9 cellular contexts compared by ENCODE assay signal in genomic region chr17:61412860-61413653, GRCh38. TPM values are rescaled to one million over a fixed set of nuclear protein-coding genes. Genes with fewer than 3 reads are reported as not detected.
DNase-seq lines count a peak whose midpoint lies in the region; ATAC-seq, FAIRE-seq and TF ChIP-seq lines count a peak whose summit lies in the region.
"Had no signal": no experiment of that assay in that cellular context is flagged by ENCODE, and none has a peak within 500 bp of the region (broad histone marks: within the 10 kb centered on the region; RNA-seq: fewer than 3 reads in every experiment).

No MANE protein-coding gene starts in this region.

- peak; percentile 83 for FAIRE-seq in HepG2 (lab: Jason Lieb, UNC)

- no peaks in the 10 kb centered on the region for H4K20me1 ChIP-seq in HepG2 (ENCODE audit: insufficient read depth, low read length)

- H3K4me2 ChIP-seq in HepG2 (ENCODE audit: low read depth, low read length): peak overlapping the region; percentile 91

- in situ Hi-C loops in HepG2 (cut with HindIII; ENCODE audit: extremely low pct_ligation_motif_present, low pct_unique_long_range_greater_than_20kb): loop anchor here (5.0 to 10.0 kb wide), 2 partner anchors 169 to 422 kb away; no protein-coding TSS in a partner anchor

- H3K4me1 ChIP-seq in cardiac muscle cell (ENCODE audit: low read depth): peaks cover 30% of the 10 kb centered on the region
- H3K4me1 ChIP-seq in ascending aorta: peaks cover 9 to 38% of the 10 kb centered on the region in 2 donors
- H3K4me1 ChIP-seq in HepG2 (ENCODE audit: insufficient read depth, low read length): peaks cover 69% of the 10 kb centered on the region
- H3K4me1 ChIP-seq in tibial nerve: peaks cover 0 to 81% (median 34%) of the 10 kb centered on the region in 4 donors

- peak overlapping the region; percentile 50 for H3K4me3 ChIP-seq in cardiac muscle cell
- peak overlapping the region; percentile 78 to 80 for H3K4me3 ChIP-seq in ascending aorta
- H3K4me3 ChIP-seq in HepG2 (replicated peaks in 1 of 3; ENCODE audit: insufficient read depth in 1 of 3, low read depth in 2 of 3, low read length in 3 of 3): peak overlapping the region; percentile 69 to 86 (median 77)
- peak overlapping the region; percentile 41 to 85 (median 71) for H3K4me3 ChIP-seq in tibial nerve

- DNase-seq in cardiac muscle cell (ENCODE audit: low read depth in 1 of 2, low spot score in 1 of 2): peak in 1 of 2 donors; percentile 58
- no peak for DNase-seq in Right ventricle myocardium inferior (ENCODE audit: missing footprints)
- DNase-seq in ascending aorta (ENCODE audit: low spot score in 2 of 2): peak; percentile 8 to 64
- peak; percentile 75 for DNase-seq in HepG2 (ENCODE audit: low spot score)
- no peak for DNase-seq in tibial nerve (ENCODE audit: low spot score in 2 of 2)

- H3K27ac ChIP-seq in cardiac muscle cell (peak overlapping the region; percentile 25), ascending aorta (peak overlapping the region; percentile 94 to 96), HepG2 (ENCODE audit: extremely low read length, insufficient read depth, low read length) (peak overlapping the region; percentile 68), tibial nerve (peak overlapping the region; percentile 70 to 95 (median 92))

- peak overlapping the region; percentile 16 for H2AFZ ChIP-seq in HepG2 (ENCODE audit: low read length)

- TF ChIP-seq POLR2A in HepG2 (IDR thresholded peaks at IDR 0.05; ENCODE audit: insufficient read depth in 1 of 2, low read depth in 2 of 2, low read length in 2 of 2) (peak in 1 of 2 experiments; percentile 69; a peak in 3 of 4 replicates), tibial nerve (IDR thresholded peaks at IDR 0.05) (no peak)

- H3K9me3 ChIP-seq in cardiac muscle cell (ENCODE audit: low read depth) (no peaks in the 10 kb centered on the region), ascending aorta (no peaks in the 10 kb centered on the region), HepG2 (ENCODE audit: low read length) (no peaks in the 10 kb centered on the region), tibial nerve (no peaks in the 10 kb centered on the region)

- BruUV-seq in HepG2 (replicated peaks; lab: Mats Ljungman, UMichigan): TSS peak; percentile 73

- intact Hi-C loops in Right ventricle myocardium inferior (cut with DNase I) (loop anchor here (1.0 to 10.0 kb wide), 5 partner anchors 62 to 691 kb away; no protein-coding TSS in a partner anchor), ascending aorta (cut with DNase I) (loop anchor here (2.0 to 10.0 kb wide), 7 partner anchors 450 to 1021 kb away; partner anchors contain the start of genes APPBP2, BRIP1, PPM1D and USP32), HepG2 (cut with micrococcal nuclease; ENCODE audit: unreplicated experiment) (loop anchor here (1.0 to 5.0 kb wide), 5 partner anchors 138 to 424 kb away; no protein-coding TSS in a partner anchor)

- POLR2A ChIA-PET in HepG2 (lab: Yijun Ruan, JAX): interaction anchor here (0.7 to 2.8 kb wide), 15 partner anchors 13 to 367 kb away, joined by 3 to 34 read pairs (median 5); partner anchors contain the start of gene TBX2

- TF ChIP-seq CTCF in cardiac muscle cell (IDR thresholded peaks at IDR 0.05; ENCODE audit: low read depth, low read length) (no peak), ascending aorta (IDR thresholded peaks at IDR 0.05) (no peak), HepG2 (CRISPR knock-in tag; IDR thresholded peaks at IDR 0.05) (no peak; the same call in 1 of the 2 replicates), tibial nerve (IDR thresholded peaks at IDR 0.05) (no peak)

- H3K9ac ChIP-seq in HepG2 (ENCODE audit: insufficient read depth, low read depth, low read length): peak overlapping the region; percentile 73

- no peak for TF ChIP-seq RAD21 in HepG2 (CRISPR knock-in tag; IDR thresholded peaks at IDR 0.05)

- H3K79me2 ChIP-seq in HepG2 (ENCODE audit: insufficient read depth, low read length): no peaks in the 10 kb centered on the region

- WGBS in HepG2 (ENCODE audit: low lambda C conversion rate): 3% methylated on average over 22 of the region's 38 CpGs
- WGBS in tibial nerve, 2 donors: 9 to 11% methylated on average over 18 to 22 of the region's 38 CpGs

- peaks cover 3% of the 10 kb centered on the region for H3K36me3 ChIP-seq in cardiac muscle cell
- no peaks in the 10 kb centered on the region for H3K36me3 ChIP-seq in ascending aorta
- no peaks in the 10 kb centered on the region for H3K36me3 ChIP-seq in HepG2 (replicated peaks in 1 of 2; ENCODE audit: control insufficient read depth in 1 of 2, insufficient read depth in 2 of 2, low read length in 2 of 2)
- H3K36me3 ChIP-seq in tibial nerve: peaks cover 0 to 5% (median 0%) of the 10 kb centered on the region in 3 donors

- CTCF ChIA-PET in HepG2 (lab: Yijun Ruan, JAX; ENCODE audit: low intra/inter-chr PET ratio, low total read pairs): interaction anchor here (0.8 to 2.9 kb wide), 7 partner anchors 13 to 425 kb away, joined by 3 to 52 read pairs (median 16); no protein-coding TSS in a partner anchor

- ATAC-seq in Right ventricle myocardium inferior: no peak
- peak; percentile 47 for ATAC-seq in HepG2
- ATAC-seq in GM21717 (IDR thresholded peaks at IDR 0.05; ENCODE audit: unreplicated experiment): no peak
- no peak for ATAC-seq in HG02588 (IDR thresholded peaks at IDR 0.05; ENCODE audit: unreplicated experiment)
- ATAC-seq in HG03439 (IDR thresholded peaks at IDR 0.05; ENCODE audit: unreplicated experiment): no peak

- H3K27me3 ChIP-seq in cardiac muscle cell: peaks cover 16% of the 10 kb centered on the region
- H3K27me3 ChIP-seq in ascending aorta: no peaks in the 10 kb centered on the region
- no peaks in the 10 kb centered on the region for H3K27me3 ChIP-seq in HepG2 (ENCODE audit: control insufficient read depth in 1 of 2, insufficient read depth in 2 of 2, low read length in 2 of 2)
- H3K27me3 ChIP-seq in tibial nerve: peaks cover 0 to 22% of the 10 kb centered on the region in 2 donors

- no peak for TF ChIP-seq EP300 in HepG2 (IDR thresholded peaks at IDR 0.05; ENCODE audit: low read depth in 2 of 2, low read length in 2 of 2)
- TF ChIP-seq EP300 in HepG2 (CRISPR knock-in tag; IDR thresholded peaks at IDR 0.05; ENCODE audit: borderline replicate concordance): no peak
- TF ChIP-seq EP300 in tibial nerve (IDR thresholded peaks at IDR 0.05): no peak

RNA-seq across cellular contexts. Expression of gene TBX2, which starts 13.4 kb away (rescaled TPM):
- total RNA-seq in cardiac muscle cell (228 and 273 TPM in 2 replicates), Right ventricle myocardium inferior (12.1 TPM), ascending aorta (100 TPM), HepG2 (2016; rRNA removed; fragmentation: Illumina TruSeq; extraction: Trizol) (10.2 and 15.3 TPM in 2 replicates), tibial nerve (10 to 100 TPM; 23.2 to 42.0 (median 26.5) TPM)
- polyA plus RNA-seq in cardiac muscle cell (193 and 212 TPM in 2 replicates), HepG2 (2011; rRNA removed) (2.8 and 3.0 TPM in 2 replicates)
- 3.7 TPM in 2 replicates for total RNA-seq in HepG2 (2016; cell fraction: cytosol; rRNA removed; fragmentation: Illumina TruSeq; extraction: Trizol; ENCODE audit: low read depth)
- total RNA-seq in HepG2 (2016; cell fraction: insoluble cytoplasmic fraction; rRNA removed; fragmentation: Illumina TruSeq; extraction: Trizol): 8.3 and 14.7 TPM in 2 replicates
- 9.6 and 10.4 TPM in 2 replicates for total RNA-seq in HepG2 (2016; cell fraction: membrane; rRNA removed; fragmentation: Illumina TruSeq; extraction: Trizol)
- 10.9 and 12.4 TPM in 2 replicates for total RNA-seq in HepG2 (2016; cell fraction: nucleus; rRNA removed; fragmentation: Illumina TruSeq; extraction: Trizol)
- polyA plus RNA-seq in HepG2 (2011; cell fraction: cytosol; rRNA removed): 1.9 and 3.7 TPM in 2 replicates
- polyA plus RNA-seq in HepG2 (2011; cell fraction: nucleus; rRNA removed): 9.5 and 10.4 TPM in 2 replicates
- polyA plus RNA-seq in HepG2 (2012): 1.0 and 1.6 TPM in 2 replicates
- polyA plus RNA-seq in HepG2 (2016; cell fraction: cytosol; fragmentation: Illumina TruSeq; extraction: Trizol; ENCODE audit: low read depth): 2.8 and 3.6 TPM in 2 replicates
- 13.1 and 15.6 TPM in 2 replicates for polyA plus RNA-seq in HepG2 (2016; cell fraction: insoluble cytoplasmic fraction; fragmentation: Illumina TruSeq; extraction: Trizol; ENCODE audit: low read depth)
- polyA plus RNA-seq in HepG2 (2016; cell fraction: membrane; fragmentation: Illumina TruSeq; extraction: Trizol; ENCODE audit: low read depth): 8.1 and 8.9 TPM in 2 replicates
- polyA plus RNA-seq in HepG2 (2016; cell fraction: nucleus; fragmentation: Illumina TruSeq; extraction: Trizol; ENCODE audit: insufficient read depth, low read depth): 26.2 and 30.9 TPM in 2 replicates
- 3.0 and 6.9 TPM in 2 replicates for polyA minus RNA-seq in HepG2 (2011; rRNA and poly(A)+ RNA removed; ENCODE audit: low replicate concordance)
- polyA minus RNA-seq in HepG2 (2011; cell fraction: cytosol; rRNA and poly(A)+ RNA removed): 1.5 and 2.4 TPM in 2 replicates
- 4.9 and 5.3 TPM in 2 replicates for polyA minus RNA-seq in HepG2 (2011; cell fraction: nucleus; rRNA and poly(A)+ RNA removed)

RNA-seq across cellular contexts. Expression of gene TBX4, which starts 39.2 kb away (rescaled TPM):
- total RNA-seq in cardiac muscle cell (1.6 and 1.9 TPM in 2 replicates), Right ventricle myocardium inferior (not detected), ascending aorta (not detected), HepG2 (2016; rRNA removed; fragmentation: Illumina TruSeq; extraction: Trizol) (0.86 and 1.1 TPM in 2 replicates), tibial nerve (not detected)
- polyA plus RNA-seq in cardiac muscle cell (0.54 and 2.6 TPM in 2 replicates), HepG2 (2011; rRNA removed) (0.11 and 0.17 TPM in 2 replicates)
- 0.10 and 0.35 TPM in 2 replicates for total RNA-seq in HepG2 (2016; cell fraction: cytosol; rRNA removed; fragmentation: Illumina TruSeq; extraction: Trizol; ENCODE audit: low read depth)
- total RNA-seq in HepG2 (2016; cell fraction: insoluble cytoplasmic fraction; rRNA removed; fragmentation: Illumina TruSeq; extraction: Trizol): 0.92 and 1.3 TPM in 2 replicates
- total RNA-seq in HepG2 (2016; cell fraction: membrane; rRNA removed; fragmentation: Illumina TruSeq; extraction: Trizol): 1.1 and 1.5 TPM in 2 replicates
- total RNA-seq in HepG2 (2016; cell fraction: nucleus; rRNA removed; fragmentation: Illumina TruSeq; extraction: Trizol): 1.1 and 1.3 TPM in 2 replicates
- polyA plus RNA-seq in HepG2 (2011; cell fraction: cytosol; rRNA removed): 0.05 and 0.09 TPM in 2 replicates
- polyA plus RNA-seq in HepG2 (2011; cell fraction: nucleus; rRNA removed): 0.29 and 0.48 TPM in 2 replicates
- 0.15 and 0.40 TPM in 2 replicates for polyA plus RNA-seq in HepG2 (2012)
- polyA plus RNA-seq in HepG2 (2016; cell fraction: cytosol; fragmentation: Illumina TruSeq; extraction: Trizol; ENCODE audit: low read depth): 0.14 and 0.16 TPM in 2 replicates
- 1.2 and 1.7 TPM in 2 replicates for polyA plus RNA-seq in HepG2 (2016; cell fraction: insoluble cytoplasmic fraction; fragmentation: Illumina TruSeq; extraction: Trizol; ENCODE audit: low read depth)
- 0.49 and 0.62 TPM in 2 replicates for polyA plus RNA-seq in HepG2 (2016; cell fraction: membrane; fragmentation: Illumina TruSeq; extraction: Trizol; ENCODE audit: low read depth)
- polyA plus RNA-seq in HepG2 (2016; cell fraction: nucleus; fragmentation: Illumina TruSeq; extraction: Trizol; ENCODE audit: insufficient read depth, low read depth): 1.8 and 2.4 TPM in 2 replicates
- polyA minus RNA-seq in HepG2 (2011; rRNA and poly(A)+ RNA removed; ENCODE audit: low replicate concordance): not detected in 2 replicates
- not detected in 2 replicates for polyA minus RNA-seq in HepG2 (2011; cell fraction: cytosol; rRNA and poly(A)+ RNA removed)
- polyA minus RNA-seq in HepG2 (2011; cell fraction: nucleus; rRNA and poly(A)+ RNA removed): not detected in 2 replicates
- total RNA-seq: glomerular endothelial cell had no signal

Comparison
In these comparisons a context has a peak if more than half of its experiments do, and no peak if none do; other contexts are left out.
1. DNase-seq: peak in ascending aorta (2 of 2) and HepG2 (single experiment); none in Right ventricle myocardium inferior (single experiment) and tibial nerve (0 of 2).
2. H3K27ac ChIP-seq: peak in every context shown above with its lines; median percentile 95 in ascending aorta; 92 in tibial nerve; 68 in HepG2; 25 in cardiac muscle cell.
3. Peak in every context shown above with its lines, with median percentiles within 50 percentile points of each other: H3K4me3 ChIP-seq.